ENCODE assay signal across 26 cellular contexts in genomic region chr9:70749066-70749465, GRCh38.
"Had no signal": no experiment of that assay in that cellular context is flagged by ENCODE, and none has a peak within 500 bp of the region (broad histone marks: within the 10 kb centered on the region; RNA-seq: fewer than 3 reads in every experiment).

No MANE protein-coding gene starts in this region.

- H3K9me3 ChIP-seq: stomach, suprapubic skin, testis, thoracic aorta, thyroid gland, tibial artery, tibial nerve, transverse colon, upper lobe of left lung, upper lobe of right lung, uterus, vagina had no signal

- H3K4me1 ChIP-seq: stomach, suprapubic skin, testis, upper lobe of left lung, upper lobe of right lung, uterus had no signal

- H3K36me3 ChIP-seq: stomach, suprapubic skin, thoracic aorta, thyroid gland, tibial artery, transverse colon, upper lobe of left lung, upper lobe of right lung, uterus, vagina had no signal

- DNase-seq: stimulated activated CD4-positive, alpha-beta T cell treated with anti-CD3 and anti-CD28 coated beads, Interleukin-2, amount 100 ng/mL, for 48 hours; stimulated activated CD4-positive, alpha-beta T cell treated with anti-CD3 and anti-CD28 coated beads, Interleukin-4, amount 100 ng/mL, for 1 hour; stimulated activated CD4-positive, alpha-beta T cell treated with anti-CD3 and anti-CD28 coated beads, Interleukin-4, amount 100 ng/mL, for 24 hours; stimulated activated CD4-positive, alpha-beta T cell treated with anti-CD3 and anti-CD28 coated beads, Interleukin-4, amount 100 ng/mL, for 4 hours; stimulated activated CD8-positive, alpha-beta memory T cell treated with anti-CD3 and anti-CD28 coated beads, Interleukin-4, amount 100 ng/mL, for 48 hours; stimulated activated naive B cell treated with anti-CD40 and anti-IgM and Interleukin-4, amounts not matched to agents 10 μg/mL and 1 μg/mL and 100 μg/mL, for 72 hours; stimulated activated naive CD4-positive, alpha-beta T cell; stimulated activated naive CD4-positive, alpha-beta T cell treated with Interleukin-2 at 50 U/mL for 16 hours; stimulated activated naive CD8-positive, alpha-beta T cell treated with anti-CD3 and anti-CD28 coated beads, Interleukin-15, amount 100 ng/mL, for 72 hours; stimulated activated naive CD8-positive, alpha-beta T cell treated with anti-CD3 and anti-CD28 coated beads, Interleukin-15, Interleukin-2, amounts not matched to agents 100 U/mL and 50 U/mL, for 24 hours; stomach; substantia nigra; testis; thyroid gland; tibial artery; transverse colon; trophoblast cell; upper lobe of left lung; upper lobe of right lung; uterus had no signal

- H3K27ac ChIP-seq: stomach, suprapubic skin, testis, thoracic aorta, thyroid gland, tibial artery, tibial nerve, transverse colon, upper lobe of left lung, upper lobe of right lung, uterus, vagina had no signal

- H3K27me3 ChIP-seq: stomach, suprapubic skin, testis, thyroid gland, tibial artery, tibial nerve, transverse colon, upper lobe of left lung, upper lobe of right lung, uterus, vagina had no signal

- H3K4me3 ChIP-seq: stomach, suprapubic skin, testis, thoracic aorta, thyroid gland, tibial artery, tibial nerve, transverse colon, upper lobe of left lung, upper lobe of right lung, uterus, vagina had no signal

- ATAC-seq: stimulated activated effector memory CD8-positive, alpha-beta T cell treated with anti-CD3 and anti-CD28 coated beads, Interleukin-12 subunit alpha, Interleukin-12 subunit beta, amount 100 ng/mL, for 72 hours; stimulated activated memory B cell treated with anti-CD40 and anti-IgM and Interleukin-4, amounts not matched to agents 10 μg/mL and 1 μg/mL and 100 μg/mL, for 72 hours; stimulated activated naive B cell treated with anti-CD40 and anti-IgM and Interleukin-4, amounts not matched to agents 10 μg/mL and 1 μg/mL and 100 μg/mL, for 72 hours; stimulated activated naive CD8-positive, alpha-beta T cell treated with anti-CD3 and anti-CD28 coated beads, Interleukin-15, amount 100 ng/mL, for 72 hours; stimulated activated naive CD8-positive, alpha-beta T cell treated with anti-CD3 and anti-CD28 coated beads, Interleukin-15, Interleukin-2, amounts not matched to agents 100 U/mL and 50 U/mL, for 24 hours; upper lobe of right lung had no signal
